ENCODE assay signal across 15 cellular contexts in genomic region chrX:29842552-29842951, GRCh38.
DNase-seq lines count a peak whose midpoint lies in the region; ATAC-seq and TF ChIP-seq lines count a peak whose summit lies in the region.
"Had no signal": no experiment of that assay in that cellular context is flagged by ENCODE, and none has a peak within 500 bp of the region (broad histone marks: within the 10 kb centered on the region; RNA-seq: fewer than 3 reads in every experiment).

No MANE protein-coding gene starts in this region.

- no peaks in the 10 kb centered on the region for H4K20me1 ChIP-seq in BLaER1 treated with 17β-estradiol and CSF1 and Interleukin-3, amounts not matched to agents 10 nM and 100 nM

- H3K4me1 ChIP-seq in A673 (ENCODE audit: insufficient read depth, low read length, poor library complexity, severe bottlenecking) = peaks cover 15% of the 10 kb centered on the region
- H3K4me1 ChIP-seq in BLaER1 treated with 17β-estradiol and CSF1 and Interleukin-3, amounts not matched to agents 10 nM and 100 nM = peaks cover 8 to 19% (median 17%) of the 10 kb centered on the region in 10 experiments; a peak in 18 of 20 replicates
- H3K4me1 ChIP-seq in neuron (ENCODE audit: insufficient read depth, low read length) = no peaks in the 10 kb centered on the region
- H3K4me1 ChIP-seq in sigmoid colon = no peaks in the 10 kb centered on the region
- H3K4me1 ChIP-seq: BE2C, Caco-2 had no signal

- H3K9ac ChIP-seq in BLaER1 treated with 17β-estradiol and CSF1 and Interleukin-3, amounts not matched to agents 10 nM and 100 nM = no peak overlapping the region
- H3K9ac ChIP-seq: GM23248 had no signal

- H3K27ac ChIP-seq in A673 (ENCODE audit: low read depth, low read length, poor library complexity, severe bottlenecking) = peak overlapping the region; percentile 31
- peak overlapping the region in 6 of 11 experiments; percentile 39 to 69 (median 55); a peak in 11 of 22 replicates for H3K27ac ChIP-seq in BLaER1 treated with 17β-estradiol and CSF1 and Interleukin-3, amounts not matched to agents 10 nM and 100 nM
- H3K27ac ChIP-seq in sigmoid colon = no peak overlapping the region
- H3K27ac ChIP-seq: GM23248 had no signal

- no peaks in the 10 kb centered on the region for H3K27me3 Mint-ChIP-seq in activated T-helper 2 cell treated with anti-CD3 and anti-CD28 coated beads, Interferon-gamma antibody, Interleukin-2, Interleukin-4, amounts not matched to agents 10 μg/mL and 5 μg/mL and 100 μg/mL, durations not matched to agents 14 hours and 24 hours and 36 hours (ENCODE audit: low read depth)
- H3K27me3 Mint-ChIP-seq: CD8-positive, alpha-beta memory T cell; IgD-negative memory B cell had no signal

- POLR2A ChIA-PET in A673 (lab: Charles Lee; ENCODE audit: low non-redundant PET) = no interaction called here

- H3K36me3 ChIP-seq in A673 (ENCODE audit: insufficient read depth, low read length, poor library complexity, severe bottlenecking) (no peaks in the 10 kb centered on the region), neuron (ENCODE audit: insufficient read depth, low read length) (no peaks in the 10 kb centered on the region), sigmoid colon (no peaks in the 10 kb centered on the region)
- no peaks in the 10 kb centered on the region for H3K36me3 ChIP-seq in BLaER1 treated with 17β-estradiol and CSF1 and Interleukin-3, amounts not matched to agents 10 nM and 100 nM
- H3K36me3 ChIP-seq: BE2C had no signal

- no peak overlapping the region for H3K4me3 Mint-ChIP-seq in activated T-helper 2 cell treated with anti-CD3 and anti-CD28 coated beads, Interferon-gamma antibody, Interleukin-2, Interleukin-4, amounts not matched to agents 10 μg/mL and 5 μg/mL and 100 μg/mL, durations not matched to agents 14 hours and 24 hours and 36 hours (ENCODE audit: low read depth)
- H3K4me3 Mint-ChIP-seq: CD8-positive, alpha-beta memory T cell; IgD-negative memory B cell had no signal

- peak; percentile 75 for ATAC-seq in left colon
- ATAC-seq: HCT116 had no signal

- no peaks in the 10 kb centered on the region for H3K9me3 Mint-ChIP-seq in activated T-helper 2 cell treated with anti-CD3 and anti-CD28 coated beads, Interferon-gamma antibody, Interleukin-2, Interleukin-4, amounts not matched to agents 10 μg/mL and 5 μg/mL and 100 μg/mL, durations not matched to agents 14 hours and 24 hours and 36 hours

- intact Hi-C loops in A673 (cut with micrococcal nuclease; ENCODE audit: unreplicated experiment) = no loop called here
- intact Hi-C loops in left colon (cut with DNase I, micrococcal nuclease) = no loop called here
- intact Hi-C loops in sigmoid colon (cut with DNase I) = no loop called here
- intact Hi-C loops in activated T-helper 2 cell treated with anti-CD3 and anti-CD28 coated beads, Interferon-gamma antibody, Interleukin-2, Interleukin-4, amounts not matched to agents 10 μg/mL and 5 μg/mL and 100 μg/mL, durations not matched to agents 14 hours and 24 hours and 36 hours (cut with micrococcal nuclease) = no loop called here

- H3K27me3 ChIP-seq in A673 (replicated peaks; ENCODE audit: insufficient read depth, low read depth, low read length, poor library complexity) (no peaks in the 10 kb centered on the region), neuron (ENCODE audit: insufficient read depth, low read length) (no peaks in the 10 kb centered on the region), sigmoid colon (no peaks in the 10 kb centered on the region)
- no peaks in the 10 kb centered on the region for H3K27me3 ChIP-seq in BLaER1 treated with 17β-estradiol and CSF1 and Interleukin-3, amounts not matched to agents 10 nM and 100 nM
- H3K27me3 ChIP-seq: BE2C had no signal

- H3K36me3 Mint-ChIP-seq in activated T-helper 2 cell treated with anti-CD3 and anti-CD28 coated beads, Interferon-gamma antibody, Interleukin-2, Interleukin-4, amounts not matched to agents 10 μg/mL and 5 μg/mL and 100 μg/mL, durations not matched to agents 14 hours and 24 hours and 36 hours (ENCODE audit: low read depth) = no peaks in the 10 kb centered on the region
- H3K36me3 Mint-ChIP-seq: CD8-positive, alpha-beta memory T cell; IgD-negative memory B cell had no signal

- H3K4me1 Mint-ChIP-seq in activated T-helper 2 cell treated with anti-CD3 and anti-CD28 coated beads, Interferon-gamma antibody, Interleukin-2, Interleukin-4, amounts not matched to agents 10 μg/mL and 5 μg/mL and 100 μg/mL, durations not matched to agents 14 hours and 24 hours and 36 hours (ENCODE audit: low read depth) = no peaks in the 10 kb centered on the region
- H3K4me1 Mint-ChIP-seq: CD8-positive, alpha-beta memory T cell; IgD-negative memory B cell had no signal

- H2AFZ ChIP-seq in neuron (ENCODE audit: low read depth, low read length) = peak overlapping the region; percentile 51
- H2AFZ ChIP-seq: GM23248 had no signal

- H3K4me2 ChIP-seq in BLaER1 treated with 17β-estradiol and CSF1 and Interleukin-3, amounts not matched to agents 10 nM and 100 nM = peak overlapping the region in 8 of 11 experiments; percentile 34 to 76 (median 56); a peak in 18 of 22 replicates

- no peak for TF ChIP-seq EP300 in sigmoid colon (IDR thresholded peaks at IDR 0.05)

- CTCF ChIA-PET in A673 (lab: Charles Lee) = no interaction called here

- H3K4me3 ChIP-seq in A673 (ENCODE audit: low read depth, low read length, poor library complexity, severe bottlenecking) = no peak overlapping the region
- no peak overlapping the region for H3K4me3 ChIP-seq in BLaER1 treated with 17β-estradiol and CSF1 and Interleukin-3, amounts not matched to agents 10 nM and 100 nM
- H3K4me3 ChIP-seq in neuron (ENCODE audit: low read length) = no peak overlapping the region
- H3K4me3 ChIP-seq in sigmoid colon = no peak overlapping the region
- H3K4me3 ChIP-seq: GM23248 had no signal

- H3K27ac Mint-ChIP-seq in activated T-helper 2 cell treated with anti-CD3 and anti-CD28 coated beads, Interferon-gamma antibody, Interleukin-2, Interleukin-4, amounts not matched to agents 10 μg/mL and 5 μg/mL and 100 μg/mL, durations not matched to agents 14 hours and 24 hours and 36 hours = no peak overlapping the region
- H3K27ac Mint-ChIP-seq: CD8-positive, alpha-beta memory T cell; IgD-negative memory B cell had no signal

- TF ChIP-seq CTCF in A673 (conservative IDR thresholded peaks at IDR 0.05; ENCODE audit: low read depth, low read length) = no peak
- no peak for TF ChIP-seq CTCF in sigmoid colon (IDR thresholded peaks at IDR 0.05)

- 23 to 68% methylated on average over 4 of the region's 4 CpGs for WGBS in sigmoid colon, 2 donors

- no peak for TF ChIP-seq POLR2A in sigmoid colon (IDR thresholded peaks at IDR 0.05)

- H3K9me3 ChIP-seq in A673 (ENCODE audit: low read depth, low read length, poor library complexity, severe bottlenecking) = no peaks in the 10 kb centered on the region
- peaks cover 0 to 8% (median 0%) of the 10 kb centered on the region in 11 experiments; a peak in 6 of 22 replicates for H3K9me3 ChIP-seq in BLaER1 treated with 17β-estradiol and CSF1 and Interleukin-3, amounts not matched to agents 10 nM and 100 nM (replicated peaks in 1 of 11)
- no peaks in the 10 kb centered on the region for H3K9me3 ChIP-seq in neuron (ENCODE audit: low read length)
- no peaks in the 10 kb centered on the region for H3K9me3 ChIP-seq in sigmoid colon
- H3K9me3 ChIP-seq: BE2C, Caco-2 had no signal

- DNase-seq in A673 (ENCODE audit: low spot score) (no peak), left colon (no peak), sigmoid colon (no peak), SIG-M5 treated with dmso at 0.1 percent for 504 hours (lab: John Stamatoyannopoulos, UW; ENCODE audit: unreplicated experiment) (no peak)
- no peak for DNase-seq in activated T-helper 2 cell treated with anti-CD3 and anti-CD28 coated beads, Interferon-gamma antibody, Interleukin-2, Interleukin-4, amounts not matched to agents 10 μg/mL and 5 μg/mL and 100 μg/mL, durations not matched to agents 14 hours and 24 hours and 36 hours (ENCODE audit: low spot score)
- DNase-seq: BE2C; Caco-2; CD8-positive, alpha-beta memory T cell; DND-41; GDM1 had no signal

- no TSS peak for BruUV-seq in A673 (replicated peaks; lab: Mats Ljungman, UMichigan)

Comparison
In these comparisons a context has a peak if more than half of its experiments do, and no peak if none do; other contexts are left out.
1. H3K27ac ChIP-seq: peak in A673 (single experiment) and BLaER1 treated with 17β-estradiol and CSF1 and Interleukin-3, amounts not matched to agents 10 nM and 100 nM (6 of 11); none in sigmoid colon (0 of 4).